In genomic region chr10:100685331-100685730, GRCh38 we compare ENCODE assay signal across 34 cellular contexts.
"Had no signal": no experiment of that assay in that cellular context is flagged by ENCODE, and none has a peak within 500 bp of the region (broad histone marks: within the 10 kb centered on the region; RNA-seq: fewer than 3 reads in every experiment).

No MANE protein-coding gene starts in this region.

- ATAC-seq: activated CD8-positive, alpha-beta T cell treated with anti-CD3 and anti-CD28 coated beads for 36 hours; activated T-cell treated with anti-CD3 and anti-CD28 coated beads, Interleukin-2, amount 50 U/mL, for 72 hours; activated T-helper 17 cell treated with anti-CD3 and anti-CD28 coated beads, Interleukin-2, amount 50 U/mL, for 72 hours; Right ventricle myocardium inferior had no signal

- H3K9me3 Mint-ChIP-seq: activated CD8-positive, alpha-beta T cell treated with anti-CD3 and anti-CD28 coated beads for 36 hours; activated naive CD8-positive, alpha-beta T cell treated with anti-CD3 and anti-CD28 coated beads for 36 hours; activated T-cell treated with anti-CD3 and anti-CD28 coated beads, Interleukin-2, amount 50 U/mL, for 72 hours; activated T-helper 17 cell treated with anti-CD3 and anti-CD28 coated beads, Interleukin-2, amount 50 U/mL, for 72 hours; central memory CD8-positive, alpha-beta T cell had no signal

- H3K4me3 ChIP-seq: cardiac muscle cell, PC-9 had no signal

- H3K27ac Mint-ChIP-seq: activated CD8-positive, alpha-beta T cell treated with anti-CD3 and anti-CD28 coated beads for 36 hours; activated naive CD8-positive, alpha-beta T cell treated with anti-CD3 and anti-CD28 coated beads for 36 hours; activated T-cell treated with anti-CD3 and anti-CD28 coated beads, Interleukin-2, amount 50 U/mL, for 72 hours; activated T-helper 17 cell treated with anti-CD3 and anti-CD28 coated beads, Interleukin-2, amount 50 U/mL, for 72 hours had no signal

- H3K36me3 ChIP-seq: brain microvascular endothelial cell, cardiac muscle cell, WERI-Rb-1 had no signal

- H3K27ac ChIP-seq: brain microvascular endothelial cell, cardiac muscle cell, PC-9, RWPE1, WERI-Rb-1 had no signal

- H3K4me3 Mint-ChIP-seq: activated CD8-positive, alpha-beta T cell treated with anti-CD3 and anti-CD28 coated beads for 36 hours; activated naive CD8-positive, alpha-beta T cell treated with anti-CD3 and anti-CD28 coated beads for 36 hours; activated T-cell treated with anti-CD3 and anti-CD28 coated beads, Interleukin-2, amount 50 U/mL, for 72 hours; activated T-helper 17 cell treated with anti-CD3 and anti-CD28 coated beads, Interleukin-2, amount 50 U/mL, for 72 hours; central memory CD8-positive, alpha-beta T cell had no signal

- H3K4me2 ChIP-seq: PC-9 had no signal

- H3K36me3 Mint-ChIP-seq: activated naive CD8-positive, alpha-beta T cell treated with anti-CD3 and anti-CD28 coated beads for 36 hours had no signal

- DNase-seq: activated CD4-positive, alpha-beta T cell treated with anti-CD3 and anti-CD28 coated beads for 1 hour; activated CD4-positive, alpha-beta T cell treated with anti-CD3 and anti-CD28 coated beads for 48 hours; activated CD4-positive, alpha-beta T cell treated with anti-CD3 and anti-CD28 coated beads, Interleukin-2, amount 50 U/mL, for 4 hours; activated CD4-positive, CD25-positive, alpha-beta regulatory T cell; activated CD8-positive, alpha-beta T cell treated with anti-CD3 and anti-CD28 coated beads for 36 hours; activated effector memory CD4-positive, alpha-beta T cell treated with anti-CD3 and anti-CD28 coated beads, Interleukin-2, amount 50 U/mL, for 16 hours; activated naive CD4-positive, alpha-beta T cell; activated naive CD4-positive, alpha-beta T cell treated with anti-CD3 and anti-CD28 coated beads, Interleukin-2, amount 50 U/mL, for 16 hours; activated naive CD8-positive, alpha-beta T cell treated with anti-CD3 and anti-CD28 coated beads for 36 hours; activated T-cell treated with anti-CD3 and anti-CD28 coated beads, Interleukin-2, amount 50 U/mL, for 1 hour; activated T-cell treated with anti-CD3 and anti-CD28 coated beads, Interleukin-2, amount 50 U/mL, for 72 hours; amniotic stem cell; aorta; brain microvascular endothelial cell; Karpas-422; MM.1S; MV-4-11; NCI-H1092; NCI-H1436 treated with DMSO at 0.1 percent for 48 hours; NCI-H1694 treated with DMSO at 0.1 percent for 48 hours; NCI-H2029; NCI-H510A; NCI-H526; NCI-H748 treated with DMSO at 0.1 percent for 48 hours; NK-92 treated with Interleukin-12 subunit alpha and Interleukin-12 subunit beta, amount 100 ng/mL, for 24 hours; PC-9; SIG-M5; T1000; WERI-Rb-1 had no signal

- H2AFZ ChIP-seq: PC-9 had no signal
